8 cellular contexts compared by ENCODE assay signal in genomic region chr20:44586289-44586911, GRCh38. TPM values are rescaled to one million over a fixed set of nuclear protein-coding genes. Genes with fewer than 3 reads are reported as not detected.
DNase-seq lines count a peak whose midpoint lies in the region; ATAC-seq and TF ChIP-seq lines count a peak whose summit lies in the region.

No MANE protein-coding gene starts in this region.

- H3K27ac Mint-ChIP-seq in naive thymus-derived CD4-positive, alpha-beta T cell: no peak overlapping the region

- peak overlapping the region; percentile 87 for H3K9ac ChIP-seq in Karpas-422 (ENCODE audit: low read length)

- H4K20me1 ChIP-seq in Karpas-422 (ENCODE audit: insufficient read depth, low read depth, low read length): no peaks in the 10 kb centered on the region; the same call in 1 of the 2 replicates

- H3K4me3 ChIP-seq in Karpas-422 (ENCODE audit: low read length) (peak overlapping the region; percentile 78), thyroid gland (replicated peaks in 1 of 3) (no peak overlapping the region)
- H3K4me3 ChIP-seq in naive thymus-derived CD4-positive, alpha-beta T cell (ENCODE audit: low read length): no peak overlapping the region

- ATAC-seq in GM18858 (IDR thresholded peaks at IDR 0.05; ENCODE audit: unreplicated experiment) (peak; percentile 51), GM21717 (IDR thresholded peaks at IDR 0.05; ENCODE audit: unreplicated experiment) (peak; percentile 42)
- peak; percentile 70 for ATAC-seq in naive thymus-derived CD4-positive, alpha-beta T cell

- DNase-seq in Karpas-422 (peak; percentile 98), T1000 (lab: John Stamatoyannopoulos, UW) (no peak), RKO (ENCODE audit: low spot score) (no peak), thyroid gland (no peak), NCI-H2227 treated with DMSO at 0.1 percent for 48 hours (lab: John Stamatoyannopoulos, UW) (no peak)
- no peak for DNase-seq in naive thymus-derived CD4-positive, alpha-beta T cell

- peaks cover 0 to 9% (median 0%) of the 10 kb centered on the region in 5 donors for H3K36me3 Mint-ChIP-seq in naive thymus-derived CD4-positive, alpha-beta T cell

- peaks cover 40% of the 10 kb centered on the region for H3K36me3 ChIP-seq in Karpas-422 (ENCODE audit: insufficient read depth, low read length)
- no peaks in the 10 kb centered on the region for H3K36me3 ChIP-seq in naive thymus-derived CD4-positive, alpha-beta T cell (ENCODE audit: control insufficient read depth in 2 of 3, insufficient read depth in 3 of 3, low read length in 3 of 3)
- H3K36me3 ChIP-seq in thyroid gland: peaks cover 0 to 10% of the 10 kb centered on the region in 2 donors

- no peak for TF ChIP-seq CTCF in thyroid gland (IDR thresholded peaks at IDR 0.05)

- no peaks in the 10 kb centered on the region for H3K9me3 Mint-ChIP-seq in naive thymus-derived CD4-positive, alpha-beta T cell

- peaks cover 91% of the 10 kb centered on the region for H3K4me1 ChIP-seq in Karpas-422 (ENCODE audit: low read length)
- H3K4me1 ChIP-seq in naive thymus-derived CD4-positive, alpha-beta T cell (ENCODE audit: control insufficient read depth in 2 of 2, insufficient read depth in 2 of 2, low read length in 2 of 2): no peaks in the 10 kb centered on the region
- H3K4me1 ChIP-seq in thyroid gland: peaks cover 13 to 31% of the 10 kb centered on the region in 2 donors

- no peak for TF ChIP-seq POLR2A in thyroid gland (IDR thresholded peaks at IDR 0.05)

- CTCF ChIA-PET in naive thymus-derived CD4-positive, alpha-beta T cell (lab: Charles Lee): no interaction called here

- H3K4me3 Mint-ChIP-seq in naive thymus-derived CD4-positive, alpha-beta T cell: no peak overlapping the region

- H3K9me3 ChIP-seq in Karpas-422 (ENCODE audit: low read length): no peaks in the 10 kb centered on the region
- H3K9me3 ChIP-seq in naive thymus-derived CD4-positive, alpha-beta T cell (ENCODE audit: control insufficient read depth in 2 of 3, low read length in 3 of 3): no peaks in the 10 kb centered on the region
- H3K9me3 ChIP-seq in thyroid gland: no peaks in the 10 kb centered on the region

- 84 to 85% methylated on average over 3 of the region's 3 CpGs for WGBS in thyroid gland, 2 donors

- no peak overlapping the region for H2AFZ ChIP-seq in Karpas-422 (ENCODE audit: low read length)

- H3K27ac ChIP-seq in Karpas-422 (ENCODE audit: low read length): peak overlapping the region; percentile 99
- no peak overlapping the region for H3K27ac ChIP-seq in naive thymus-derived CD4-positive, alpha-beta T cell (ENCODE audit: low read depth, low read length)
- H3K27ac ChIP-seq in thyroid gland: no peak overlapping the region

- no peaks in the 10 kb centered on the region for H3K9me2 ChIP-seq in Karpas-422 (replicated peaks; ENCODE audit: insufficient read depth, low read length)

- peaks cover 87% of the 10 kb centered on the region for H3K79me2 ChIP-seq in Karpas-422 (ENCODE audit: low read length)

- peaks cover 0 to 11% (median 0%) of the 10 kb centered on the region in 7 donors for H3K4me1 Mint-ChIP-seq in naive thymus-derived CD4-positive, alpha-beta T cell

- POLR2A ChIA-PET in naive thymus-derived CD4-positive, alpha-beta T cell (lab: Charles Lee): interaction anchor here (0.7 to 1.2 kb wide), 2 partner anchors 9 to 12 kb away, joined by 3 to 4 read pairs; no protein-coding TSS in a partner anchor

- no peaks in the 10 kb centered on the region for H3K27me3 Mint-ChIP-seq in naive thymus-derived CD4-positive, alpha-beta T cell

- no peaks in the 10 kb centered on the region for H3K27me3 ChIP-seq in Karpas-422 (ENCODE audit: low read length)
- H3K27me3 ChIP-seq in naive thymus-derived CD4-positive, alpha-beta T cell (ENCODE audit: control insufficient read depth in 2 of 2, insufficient read depth in 2 of 2, low read length in 2 of 2): no peaks in the 10 kb centered on the region
- no peaks in the 10 kb centered on the region for H3K27me3 ChIP-seq in thyroid gland

- intact Hi-C loops in naive thymus-derived CD4-positive, alpha-beta T cell (cut with micrococcal nuclease): no loop called here
- intact Hi-C loops in thyroid gland (cut with DNase I): no loop called here

- H3K4me2 ChIP-seq in Karpas-422 (ENCODE audit: low read depth, low read length, poor library complexity, severe bottlenecking): peak overlapping the region; percentile 97

RNA-seq across cellular contexts. Expression of gene PKIG, which starts 4.0 kb away (rescaled TPM):
- 261 and 285 TPM in 2 replicates for total RNA-seq in Karpas-422 (2014; rRNA removed; shearing (Covaris generic); ENCODE audit: low replicate concordance)
- total RNA-seq in naive thymus-derived CD4-positive, alpha-beta T cell: 1 to 10 TPM; 1.9 to 6.0 (median 2.9) TPM
- 1 to 10 TPM; 2.9 to 3.6 TPM for polyA plus RNA-seq in naive thymus-derived CD4-positive, alpha-beta T cell
- total RNA-seq in thyroid gland: 100 to 1,000 TPM; 108 to 145 (median 111) TPM

Comparison
In these comparisons a context has a peak if more than half of its experiments do, and no peak if none do; other contexts are left out.
1. RNA of gene PKIG, which starts 4.0 kb away (total RNA-seq): 261 to 285 TPM in Karpas-422 and 108 to 145 TPM in thyroid gland; 1.9 to 6.0 TPM in naive thymus-derived CD4-positive, alpha-beta T cell; every median in the first group is over 10 times any median in the second.
2. Peak in every context shown above with its lines, with median percentiles within 50 percentile points of each other: ATAC-seq.